ENCODE assay signal across 19 cellular contexts in the genomic region with DNA sequence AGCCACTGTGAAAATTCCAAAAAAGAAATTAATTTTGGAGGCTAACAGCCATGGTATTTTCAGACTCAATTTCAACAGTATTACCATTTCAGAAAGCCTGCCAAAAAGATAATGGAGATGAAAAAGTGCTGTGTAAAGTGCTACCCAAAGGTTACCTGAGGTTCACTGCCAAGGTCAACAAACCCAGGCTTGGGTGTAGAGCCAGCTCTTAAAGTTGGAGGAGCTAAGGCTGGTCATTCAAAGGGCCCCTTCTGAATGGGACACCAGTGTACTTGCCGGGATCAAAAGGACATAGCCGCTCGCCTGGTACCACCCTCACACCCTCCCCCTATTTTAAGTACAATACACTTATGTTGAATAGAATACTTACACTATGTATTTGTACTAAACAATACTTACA.
A peak's percentile ranks its signal among the peaks of the same experiment; 100 is the strongest.
DNase-seq lines count a peak whose midpoint lies in the region; ATAC-seq, FAIRE-seq and TF ChIP-seq lines count a peak whose summit lies in the region.
"Had no signal": no experiment of that assay in that cellular context is flagged by ENCODE, and none has a peak within 500 bp of the region (broad histone marks: within the 10 kb centered on the region; RNA-seq: fewer than 3 reads in every experiment).

No MANE protein-coding gene starts in this region.

- dilution Hi-C loops in endothelial cell of umbilical vein (cut with MboI; ENCODE audit: extremely low pct_ligation_motif_present, low sequenced_read_pairs): no loop called here

- peaks cover 10% of the 10 kb centered on the region for H3K4me1 ChIP-seq in endothelial cell of umbilical vein (ENCODE audit: control insufficient read depth, extremely low read depth, insufficient read depth, low read length)
- H3K4me1 ChIP-seq in lung (ENCODE audit: control insufficient read depth in 2 of 2, insufficient read depth in 2 of 2, low read length in 2 of 2): no peaks in the 10 kb centered on the region

- no peak for FAIRE-seq in endothelial cell of umbilical vein (lab: Jason Lieb, UNC)
- FAIRE-seq: GM19239 had no signal

- no peak overlapping the region for H3K9ac ChIP-seq in endothelial cell of umbilical vein (replicated peaks; ENCODE audit: extremely low read depth, insufficient read depth, low read length)

- H4K20me1 ChIP-seq in endothelial cell of umbilical vein (replicated peaks; ENCODE audit: control insufficient read depth, extremely low read depth, insufficient read depth, low read length): no peaks in the 10 kb centered on the region

- TF ChIP-seq CTCF in endothelial cell of umbilical vein (IDR thresholded peaks at IDR 0.05; ENCODE audit: extremely low read depth in 1 of 2, insufficient read depth in 1 of 2, low read depth in 1 of 2, low read length in 2 of 2) (no peak), lung (IDR thresholded peaks at IDR 0.05; ENCODE audit: control extremely low read depth, extremely low read depth) (no peak)

- peak overlapping the region; percentile 28 for H3K27ac ChIP-seq in endothelial cell of umbilical vein (ENCODE audit: insufficient read depth, low read depth, low read length)
- H3K27ac ChIP-seq in lung (ENCODE audit: low read depth in 1 of 2, low read length in 1 of 2): no peak overlapping the region
- H3K27ac ChIP-seq in substantia nigra (ENCODE audit: low read depth, low read length, poor library complexity, severe bottlenecking): peak overlapping the region; percentile 79
- H3K27ac ChIP-seq: C4-2B, PC-9, SJSA1 had no signal

- TF ChIP-seq POLR2A in endothelial cell of umbilical vein (IDR thresholded peaks at IDR 0.05; ENCODE audit: low read depth, low read length): no peak

- POLR2A ChIA-PET in endothelial cell of umbilical vein (lab: Charles Lee): interaction anchor here (1.0 kb wide), 1 partner anchor 106 kb away, joined by 3 read pairs; a partner anchor contains a TSS

- ATAC-seq in lung (ENCODE audit: insufficient read depth, low FRiP score): peak; percentile 8
- no peak for ATAC-seq in GM21737 (IDR thresholded peaks at IDR 0.05; ENCODE audit: unreplicated experiment)

- DNase-seq in NCI-H2196 (lab: John Stamatoyannopoulos, UW; ENCODE audit: unreplicated experiment) (peak; percentile 66), endothelial cell of umbilical vein (ENCODE audit: low read depth, low spot score) (no peak), lung (ENCODE audit: low spot score) (no peak), substantia nigra (lab: John Stamatoyannopoulos, UW) (peak in 6 of 49 donors; percentile 22 to 72 (median 58)), foreskin melanocyte (no peak), UCSD-AML1 (lab: John Stamatoyannopoulos, UW; ENCODE audit: unreplicated experiment) (no peak)
- DNase-seq: COR-L47, EL, H7, MV-4-11, NCI-H1417 treated with DMSO at 0.1 percent for 48 hours, NCI-H1930, NCI-H510A, NCI-H774, PC-9 had no signal

- no peaks in the 10 kb centered on the region for H3K9me1 ChIP-seq in endothelial cell of umbilical vein (replicated peaks; ENCODE audit: control insufficient read depth, extremely low read depth, insufficient read depth, low read length)

- no peaks in the 10 kb centered on the region for H3K79me2 ChIP-seq in endothelial cell of umbilical vein (ENCODE audit: control insufficient read depth, insufficient read depth, low read length)

- H3K9me3 ChIP-seq in endothelial cell of umbilical vein (replicated peaks; ENCODE audit: control insufficient read depth, insufficient read depth, low read length) (no peaks in the 10 kb centered on the region), lung (ENCODE audit: control insufficient read depth in 2 of 2, insufficient read depth in 1 of 2, low read length in 1 of 2) (no peaks in the 10 kb centered on the region)
- H3K9me3 ChIP-seq: SJSA1 had no signal

- intact Hi-C loops in endothelial cell of umbilical vein (cut with micrococcal nuclease): loop anchor here (2.0 kb wide), 1 partner anchor 64 kb away; a partner anchor contains a TSS

- CTCF ChIA-PET in endothelial cell of umbilical vein (lab: Charles Lee): interaction anchor here (1.3 to 2.1 kb wide), 3 partner anchors 61 to 232 kb away, joined by 5 to 6 read pairs (median 5); a partner anchor contains a TSS

- H3K4me3 ChIP-seq in endothelial cell of umbilical vein (replicated peaks in 1 of 3; ENCODE audit: insufficient read depth in 1 of 3, low read depth in 1 of 3, low read length in 3 of 3) (no peak overlapping the region), lung (no peak overlapping the region)
- H3K4me3 ChIP-seq: PC-9, SJSA1 had no signal

- no TSS peak for BruUV-seq in endothelial cell of umbilical vein (replicated peaks; lab: Mats Ljungman, UMichigan)

- WGBS in lung, 2 donors: 69 to 82% methylated on average over 3 of the region's 3 CpGs

- no peak overlapping the region for H2AFZ ChIP-seq in endothelial cell of umbilical vein (ENCODE audit: low read depth, low read length)
- H2AFZ ChIP-seq: PC-9 had no signal

- peaks cover 0 to 3% of the 10 kb centered on the region in 2 experiments for H3K36me3 ChIP-seq in endothelial cell of umbilical vein (ENCODE audit: control insufficient read depth in 2 of 2, extremely low read depth in 1 of 2, insufficient read depth in 2 of 2, low read length in 2 of 2)
- H3K36me3 ChIP-seq in lung (ENCODE audit: control insufficient read depth in 2 of 2, insufficient read depth in 2 of 2, low read length in 2 of 2): peaks cover 3 to 7% of the 10 kb centered on the region in 2 donors

- H3K27me3 ChIP-seq in endothelial cell of umbilical vein (ENCODE audit: control insufficient read depth in 2 of 2, insufficient read depth in 2 of 2, low read length in 2 of 2) (peaks cover 0 to 4% of the 10 kb centered on the region in 2 experiments), lung (ENCODE audit: control insufficient read depth, insufficient read depth) (no peaks in the 10 kb centered on the region)

- H3K4me2 ChIP-seq in endothelial cell of umbilical vein (ENCODE audit: insufficient read depth, low read length): no peak overlapping the region
- H3K4me2 ChIP-seq: PC-9 had no signal

TF ChIP-seq in endothelial cell of umbilical vein, 7 proteins besides CTCF, POLR2A, EP300 and RAD21:
- TF ChIP-seq POLR2AphosphoS5 (IDR thresholded peaks at IDR 0.05; ENCODE audit: insufficient read depth, low read depth, low read length): no peak
- TF ChIP-seq, protein P1, sequence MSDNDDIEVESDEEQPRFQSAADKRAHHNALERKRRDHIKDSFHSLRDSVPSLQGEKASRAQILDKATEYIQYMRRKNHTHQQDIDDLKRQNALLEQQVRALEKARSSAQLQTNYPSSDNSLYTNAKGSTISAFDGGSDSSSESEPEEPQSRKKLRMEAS (IDR thresholded peaks at IDR 0.05; ENCODE audit: insufficient read depth, insufficient read length): no peak
- no peak for TF ChIP-seq MYC (IDR thresholded peaks at IDR 0.05; ENCODE audit: low read depth, low read length)
- TF ChIP-seq JUN (IDR thresholded peaks at IDR 0.05; ENCODE audit: borderline replicate concordance, insufficient read depth, insufficient read length, low read depth): no peak
- no peak for TF ChIP-seq EZH2 (IDR thresholded peaks at IDR 0.05; ENCODE audit: borderline replicate concordance, low read depth, low read length, severe bottlenecking)
- no peak for TF ChIP-seq GATA2 (IDR thresholded peaks at IDR 0.05; ENCODE audit: insufficient read depth, insufficient read length, low read depth, low read length)
- TF ChIP-seq FOS (IDR thresholded peaks at IDR 0.05; ENCODE audit: borderline replicate concordance, insufficient read depth, low read length): no peak

Comparison
In these comparisons a context has a peak if more than half of its experiments do, and no peak if none do; other contexts are left out.
1. H3K27ac ChIP-seq: peak in endothelial cell of umbilical vein (single experiment) and substantia nigra (single experiment); none in lung (0 of 2).